ENCODE assay signal across 14 cellular contexts in genomic region chr3:187567741-187568140, GRCh38.
DNase-seq lines count a peak whose midpoint lies in the region; FAIRE-seq and TF ChIP-seq lines count a peak whose summit lies in the region.
"Had no signal": no experiment of that assay in that cellular context is flagged by ENCODE, and none has a peak within 500 bp of the region (broad histone marks: within the 10 kb centered on the region; RNA-seq: fewer than 3 reads in every experiment).

No MANE protein-coding gene starts in this region.

- peaks cover 30% of the 10 kb centered on the region for H3K4me1 Mint-ChIP-seq in astrocyte (ENCODE audit: low read depth, unreplicated experiment)
- H3K4me1 Mint-ChIP-seq: activated naive CD8-positive, alpha-beta T cell treated with anti-CD3 and anti-CD28 coated beads, Interleukin-2, amount 50 U/mL, for 24 hours had no signal

- 44 to 51% methylated on average over 2 of the region's 2 CpGs for WGBS in sigmoid colon, 2 donors

- H3K9me3 Mint-ChIP-seq in astrocyte (ENCODE audit: unreplicated experiment) = no peaks in the 10 kb centered on the region
- H3K9me3 Mint-ChIP-seq: activated naive CD8-positive, alpha-beta T cell treated with anti-CD3 and anti-CD28 coated beads, Interleukin-2, amount 50 U/mL, for 24 hours; IgD-negative memory B cell had no signal

- TF ChIP-seq CTCF in astrocyte (IDR thresholded peaks at IDR 0.05; ENCODE audit: insufficient read depth, low read depth, low read length) (no peak), kidney epithelial cell (IDR thresholded peaks at IDR 0.05; ENCODE audit: insufficient read depth, low read length, poor library complexity, severe bottlenecking) (no peak), sigmoid colon (IDR thresholded peaks at IDR 0.05) (no peak)

- TF ChIP-seq POLR2A in H54 (IDR thresholded peaks at IDR 0.05; ENCODE audit: low read depth, low read length) = no peak
- no peak for TF ChIP-seq POLR2A in sigmoid colon (IDR thresholded peaks at IDR 0.05)

- no peaks in the 10 kb centered on the region for H3K27me3 ChIP-seq in astrocyte (ENCODE audit: insufficient read depth, low read length)
- no peaks in the 10 kb centered on the region for H3K27me3 ChIP-seq in kidney epithelial cell (ENCODE audit: control insufficient read depth, insufficient read depth, low read length)
- no peaks in the 10 kb centered on the region for H3K27me3 ChIP-seq in sigmoid colon
- H3K27me3 ChIP-seq: BLaER1 treated with 17β-estradiol and CSF1 and Interleukin-3, amounts not matched to agents 10 nM and 100 nM had no signal

- DNase-seq in A172 (ENCODE audit: low spot score) (peak; percentile 90), H54 (ENCODE audit: insufficient read length, low spot score) (peak; percentile 44), astrocyte (ENCODE audit: low read depth) (peak; percentile 97), kidney epithelial cell (ENCODE audit: low read depth) (peak; percentile 90), hypothalamus (lab: John Stamatoyannopoulos, UW) (no peak), sigmoid colon (no peak), midbrain (lab: John Stamatoyannopoulos, UW) (no peak)
- DNase-seq in stimulated activated CD4-positive, alpha-beta T cell treated with anti-CD3 and anti-CD28 coated beads, Interleukin-4, amount 100 ng/mL, for 24 hours = no peak
- DNase-seq: activated CD4-positive, alpha-beta T cell treated with anti-CD3 and anti-CD28 coated beads, Interleukin-2, amount 50 U/mL, for 48 hours; activated naive CD8-positive, alpha-beta T cell treated with anti-CD3 and anti-CD28 coated beads, Interleukin-2, amount 50 U/mL, for 24 hours; erythroblast; spleen had no signal

- peak; percentile 75 for FAIRE-seq in H54 (lab: Jason Lieb, UNC)
- FAIRE-seq in astrocyte (lab: Jason Lieb, UNC) = peak; percentile 71

- no peaks in the 10 kb centered on the region for H4K20me1 ChIP-seq in astrocyte (ENCODE audit: insufficient read depth, low read length)
- H4K20me1 ChIP-seq: BLaER1 treated with 17β-estradiol and CSF1 and Interleukin-3, amounts not matched to agents 10 nM and 100 nM had no signal

- no peak overlapping the region for H3K4me3 ChIP-seq in astrocyte (ENCODE audit: insufficient read depth, low read depth, low read length)
- H3K4me3 ChIP-seq in kidney epithelial cell (ENCODE audit: low read depth, low read length) = no peak overlapping the region
- no peak overlapping the region for H3K4me3 ChIP-seq in sigmoid colon
- H3K4me3 ChIP-seq: BLaER1 treated with 17β-estradiol and CSF1 and Interleukin-3, amounts not matched to agents 10 nM and 100 nM; spleen had no signal

- no peak for TF ChIP-seq EP300 in sigmoid colon (IDR thresholded peaks at IDR 0.05)

- peak overlapping the region; percentile 6 for H2AFZ ChIP-seq in astrocyte (ENCODE audit: low read depth, low read length)

- H3K27ac ChIP-seq in astrocyte (ENCODE audit: low read depth, low read length) (peak overlapping the region; percentile 51), sigmoid colon (no peak overlapping the region)
- H3K27ac ChIP-seq: BLaER1 treated with 17β-estradiol and CSF1 and Interleukin-3, amounts not matched to agents 10 nM and 100 nM; spleen had no signal

- peak overlapping the region; percentile 67 for H3K4me2 ChIP-seq in astrocyte (ENCODE audit: low read length)

- intact Hi-C loops in sigmoid colon (cut with DNase I) = no loop called here

- peak overlapping the region; percentile 19 for H3K9ac ChIP-seq in astrocyte (ENCODE audit: low read length)
- H3K9ac ChIP-seq: BLaER1 treated with 17β-estradiol and CSF1 and Interleukin-3, amounts not matched to agents 10 nM and 100 nM had no signal

- H3K36me3 ChIP-seq in astrocyte (ENCODE audit: insufficient read depth, low read length) = no peaks in the 10 kb centered on the region
- H3K36me3 ChIP-seq in kidney epithelial cell (ENCODE audit: control insufficient read depth, insufficient read depth, low read length) = no peaks in the 10 kb centered on the region
- H3K36me3 ChIP-seq in sigmoid colon = no peaks in the 10 kb centered on the region
- H3K36me3 ChIP-seq: BLaER1 treated with 17β-estradiol and CSF1 and Interleukin-3, amounts not matched to agents 10 nM and 100 nM; spleen had no signal

- H3K27me3 Mint-ChIP-seq in astrocyte (ENCODE audit: low read depth, unreplicated experiment) = no peaks in the 10 kb centered on the region

- H3K79me2 ChIP-seq in astrocyte (ENCODE audit: insufficient read depth, low read length) = no peaks in the 10 kb centered on the region

- H3K9me3 ChIP-seq in astrocyte (ENCODE audit: insufficient read depth, low read depth, low read length) (no peaks in the 10 kb centered on the region), sigmoid colon (no peaks in the 10 kb centered on the region)
- H3K9me3 ChIP-seq: BLaER1 treated with 17β-estradiol and CSF1 and Interleukin-3, amounts not matched to agents 10 nM and 100 nM; spleen had no signal

- H3K4me1 ChIP-seq in astrocyte (ENCODE audit: insufficient read depth, low read length) (peaks cover 15% of the 10 kb centered on the region), sigmoid colon (peaks cover 0 to 21% (median 18%) of the 10 kb centered on the region in 4 donors)

- peak overlapping the region; percentile 29 for H3K27ac Mint-ChIP-seq in astrocyte (ENCODE audit: unreplicated experiment)
- H3K27ac Mint-ChIP-seq: activated naive CD8-positive, alpha-beta T cell treated with anti-CD3 and anti-CD28 coated beads, Interleukin-2, amount 50 U/mL, for 24 hours; IgD-negative memory B cell had no signal

- no peak overlapping the region for H3K4me3 Mint-ChIP-seq in astrocyte (ENCODE audit: unreplicated experiment)
- H3K4me3 Mint-ChIP-seq: activated naive CD8-positive, alpha-beta T cell treated with anti-CD3 and anti-CD28 coated beads, Interleukin-2, amount 50 U/mL, for 24 hours; IgD-negative memory B cell had no signal

- no peaks in the 10 kb centered on the region for H3K36me3 Mint-ChIP-seq in astrocyte (ENCODE audit: low read depth, unreplicated experiment)
- H3K36me3 Mint-ChIP-seq: IgD-negative memory B cell had no signal

Comparison
In these comparisons a context has a peak if more than half of its experiments do, and no peak if none do; other contexts are left out.
1. DNase-seq: peak in A172 (single experiment), H54 (single experiment), astrocyte (single experiment) and kidney epithelial cell (single experiment); none in hypothalamus (0 of 51), stimulated activated CD4-positive, alpha-beta T cell treated with anti-CD3 and anti-CD28 coated beads, Interleukin-4, amount 100 ng/mL, for 24 hours (single experiment), sigmoid colon (single experiment) and midbrain (single experiment).